Comparison of ENCODE assay signal across 15 cellular contexts in the genomic region with DNA sequence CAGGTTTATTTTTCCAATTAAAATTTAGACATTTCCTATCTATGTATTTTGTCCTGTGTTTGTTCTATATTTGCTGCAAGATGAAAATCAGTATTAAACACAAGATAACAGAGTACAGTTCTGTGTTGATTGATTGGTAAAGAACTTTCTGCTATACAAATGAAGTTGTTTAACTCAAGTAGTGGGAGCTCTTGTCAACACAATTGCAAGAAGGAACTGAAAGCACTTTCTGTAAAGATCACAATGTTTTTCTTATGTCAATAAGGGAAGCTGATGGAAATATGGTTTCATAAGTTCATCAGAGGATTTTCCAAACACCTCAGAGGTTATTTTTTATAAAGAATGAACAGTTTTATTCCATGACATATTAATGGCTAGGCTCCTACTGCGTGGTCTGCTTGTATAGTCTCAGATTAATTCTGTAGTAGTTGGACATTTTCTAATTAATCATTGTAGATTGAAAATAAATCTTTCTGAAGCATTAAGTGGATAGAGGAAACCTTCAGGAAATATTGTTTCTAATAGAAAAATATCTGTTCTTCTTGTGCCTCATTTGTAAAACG.
"Had no signal": no experiment of that assay in that cellular context is flagged by ENCODE, and none has a peak within 500 bp of the region (broad histone marks: within the 10 kb centered on the region; RNA-seq: fewer than 3 reads in every experiment).

No MANE protein-coding gene starts in this region.

- FAIRE-seq: frontal cortex had no signal

- H3K36me3 Mint-ChIP-seq: activated naive CD4-positive, alpha-beta T cell treated with anti-CD3 and anti-CD28 coated beads, Interleukin-2, amount 50 U/mL, for 24 hours; type B pancreatic cell had no signal

- H3K4me1 Mint-ChIP-seq: activated naive CD4-positive, alpha-beta T cell treated with anti-CD3 and anti-CD28 coated beads, Interleukin-2, amount 50 U/mL, for 24 hours; endodermal cell had no signal

- H3K4me3 ChIP-seq: cardiac muscle cell, dorsolateral prefrontal cortex, right atrium auricular region, skin epidermis had no signal

- DNase-seq: activated CD4-positive, CD25-positive, alpha-beta regulatory T cell treated with anti-CD3 and anti-CD28 coated beads, Interleukin-2, amount 50 U/mL, for 72 hours; activated effector memory CD4-positive, alpha-beta T cell treated with anti-CD3 and anti-CD28 coated beads, Interleukin-2, amount 50 U/mL, for 16 hours; activated T-cell treated with anti-CD3 and anti-CD28 coated beads, Interleukin-2, amount 50 U/mL, for 4 hours; dorsolateral prefrontal cortex; endodermal cell; head of caudate nucleus; stimulated activated CD4-positive, alpha-beta T cell treated with anti-CD3 and anti-CD28 coated beads, Interleukin-4, amount 100 ng/mL, for 24 hours had no signal

- H3K27me3 Mint-ChIP-seq: activated naive CD4-positive, alpha-beta T cell treated with anti-CD3 and anti-CD28 coated beads, Interleukin-2, amount 50 U/mL, for 24 hours; progenitor cell of endocrine pancreas; stimulated activated naive CD8-positive, alpha-beta T cell treated with anti-CD3 and anti-CD28 coated beads, Interleukin-15, Interleukin-2, amounts not matched to agents 100 ng/mL and 50 ng/mL, for 24 hours; type B pancreatic cell had no signal

- H3K9me3 Mint-ChIP-seq: activated naive CD4-positive, alpha-beta T cell treated with anti-CD3 and anti-CD28 coated beads, Interleukin-2, amount 50 U/mL, for 24 hours; endodermal cell; type B pancreatic cell had no signal

- H3K27me3 ChIP-seq: cardiac muscle cell, dorsolateral prefrontal cortex, right atrium auricular region had no signal

- ATAC-seq: activated T-cell treated with anti-CD3 and anti-CD28 coated beads, Interleukin-2, amount 50 U/mL, for 4 hours had no signal

- H3K9me3 ChIP-seq: right atrium auricular region had no signal

- H3K27ac ChIP-seq: cardiac muscle cell, dorsolateral prefrontal cortex, right atrium auricular region, skin epidermis had no signal

- H3K36me3 ChIP-seq: cardiac muscle cell, right atrium auricular region had no signal

- H3K4me1 ChIP-seq: right atrium auricular region had no signal

- H3K27ac Mint-ChIP-seq: activated naive CD4-positive, alpha-beta T cell treated with anti-CD3 and anti-CD28 coated beads, Interleukin-2, amount 50 U/mL, for 24 hours; endodermal cell; progenitor cell of endocrine pancreas; stimulated activated naive CD8-positive, alpha-beta T cell treated with anti-CD3 and anti-CD28 coated beads, Interleukin-15, Interleukin-2, amounts not matched to agents 100 ng/mL and 50 ng/mL, for 24 hours; type B pancreatic cell had no signal

- H3K4me3 Mint-ChIP-seq: activated naive CD4-positive, alpha-beta T cell treated with anti-CD3 and anti-CD28 coated beads, Interleukin-2, amount 50 U/mL, for 24 hours; activated T-cell treated with anti-CD3 and anti-CD28 coated beads, Interleukin-2, amount 50 U/mL, for 4 hours; endodermal cell; stimulated activated naive CD8-positive, alpha-beta T cell treated with anti-CD3 and anti-CD28 coated beads, Interleukin-15, Interleukin-2, amounts not matched to agents 100 ng/mL and 50 ng/mL, for 24 hours; type B pancreatic cell had no signal
